In the genomic region with DNA sequence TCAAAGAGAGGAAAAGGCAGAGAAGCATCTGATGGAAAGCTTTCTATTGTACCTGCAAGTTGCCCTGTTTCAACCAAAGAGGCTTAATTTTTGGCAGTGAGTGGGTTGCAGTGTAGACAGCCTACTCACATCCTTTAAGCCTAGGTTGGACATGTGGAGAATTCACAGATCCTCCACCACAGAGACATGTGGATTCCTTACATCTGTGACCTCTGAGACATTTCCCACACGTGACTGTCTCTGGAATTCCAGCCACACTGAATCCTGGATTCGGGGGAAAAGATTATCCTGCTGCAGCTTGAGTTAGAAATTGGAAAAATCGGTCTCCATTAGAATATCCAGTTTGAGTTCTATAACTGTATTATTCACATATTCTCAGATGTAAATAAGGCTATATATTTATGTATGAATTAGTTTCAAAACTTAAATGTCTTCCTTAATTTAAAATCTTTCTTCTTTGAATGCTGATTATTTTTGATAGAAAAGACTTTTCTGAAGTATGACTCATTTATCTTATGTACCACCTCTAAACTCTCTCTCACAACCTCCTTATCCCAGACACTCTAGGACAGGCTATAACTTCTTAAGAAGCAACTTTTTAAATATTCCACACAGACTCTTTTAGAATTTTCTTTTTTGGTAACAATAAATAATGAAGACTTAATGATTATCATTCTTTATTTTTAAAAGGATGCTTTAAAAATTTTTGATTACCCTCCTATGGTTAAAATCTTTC, we compare ENCODE assay signal across 28 cellular contexts.
DNase-seq lines count a peak whose midpoint lies in the region; ATAC-seq lines count a peak whose summit lies in the region.
"Had no signal": no experiment of that assay in that cellular context is flagged by ENCODE, and none has a peak within 500 bp of the region (broad histone marks: within the 10 kb centered on the region; RNA-seq: fewer than 3 reads in every experiment).

No MANE protein-coding gene starts in this region.

- H2AFZ ChIP-seq in mesenchymal stem cell (ENCODE audit: low read depth, low read length) = no peak overlapping the region

- peaks cover 3 to 6% of the 10 kb centered on the region in 2 experiments for H3K36me3 ChIP-seq in mesenchymal stem cell (ENCODE audit: control insufficient read depth in 1 of 2, insufficient read depth in 2 of 2, low read depth in 1 of 2, low read length in 2 of 2)
- H3K36me3 ChIP-seq: BLaER1 treated with 17β-estradiol and CSF1 and Interleukin-3, amounts not matched to agents 10 nM and 100 nM; esophagus squamous epithelium; left ventricle myocardium inferior; Peyer's patch; SJCRH30 had no signal

- H3K4me1 ChIP-seq in mesenchymal stem cell (ENCODE audit: control insufficient read depth, insufficient read depth, low read depth, low read length) = no peaks in the 10 kb centered on the region
- H3K4me1 ChIP-seq: ascending aorta; BLaER1 treated with 17β-estradiol and CSF1 and Interleukin-3, amounts not matched to agents 10 nM and 100 nM; esophagus squamous epithelium; left ventricle myocardium inferior; Peyer's patch; testis had no signal

- no peak overlapping the region for H2BK15ac ChIP-seq in mesenchymal stem cell (ENCODE audit: low read depth, poor library complexity, severe bottlenecking)

- H3K79me1 ChIP-seq in mesenchymal stem cell (replicated peaks; ENCODE audit: low read length, poor library complexity, severe bottlenecking) = no peaks in the 10 kb centered on the region

- no peaks in the 10 kb centered on the region for H3K9me3 ChIP-seq in mesenchymal stem cell (ENCODE audit: control insufficient read depth, low read length)
- H3K9me3 ChIP-seq: ascending aorta, esophagus squamous epithelium, left ventricle myocardium inferior, Peyer's patch, SJCRH30, testis had no signal

- no peak overlapping the region for H3K4me2 ChIP-seq in mesenchymal stem cell (ENCODE audit: low read length, poor library complexity, severe bottlenecking)
- H3K4me2 ChIP-seq: BLaER1 treated with 17β-estradiol and CSF1 and Interleukin-3, amounts not matched to agents 10 nM and 100 nM had no signal

- no peak overlapping the region for H4K91ac ChIP-seq in mesenchymal stem cell (ENCODE audit: low read length)

- no peak overlapping the region for H3K27ac ChIP-seq in mesenchymal stem cell (ENCODE audit: low read length, poor library complexity, severe bottlenecking)
- H3K27ac ChIP-seq: ascending aorta; BLaER1 treated with 17β-estradiol and CSF1 and Interleukin-3, amounts not matched to agents 10 nM and 100 nM; esophagus squamous epithelium; left ventricle myocardium inferior; Peyer's patch; SJCRH30; testis had no signal

- H3K14ac ChIP-seq in mesenchymal stem cell (ENCODE audit: low read length in 2 of 2) = no peak overlapping the region

- ATAC-seq in HG02938 (IDR thresholded peaks at IDR 0.05; ENCODE audit: unreplicated experiment) = no peak
- ATAC-seq in GM18861 (IDR thresholded peaks at IDR 0.05; ENCODE audit: unreplicated experiment) = no peak
- ATAC-seq: activated CD8-positive, alpha-beta T cell treated with anti-CD3 and anti-CD28 coated beads for 36 hours; HCT116; naive thymus-derived CD4-positive, alpha-beta T cell; stimulated activated naive CD8-positive, alpha-beta T cell treated with anti-CD3 and anti-CD28 coated beads, Interleukin-15, Interleukin-2, amounts not matched to agents 100 U/mL and 50 U/mL, for 24 hours had no signal

- DNase-seq in EL (peak; percentile 68), HS-5 (ENCODE audit: low read depth) (peak; percentile 50), amniotic epithelial cell (ENCODE audit: low read depth) (peak; percentile 73), mesenchymal stem cell (peak; percentile 14), activated T-cell treated with anti-CD3 and anti-CD28 coated beads for 4 hours (no peak), NCI-H2107 (lab: John Stamatoyannopoulos, UW) (no peak)
- DNase-seq: activated CD4-positive, CD25-positive, alpha-beta regulatory T cell treated with anti-CD3 and anti-CD28 coated beads, Interleukin-2, amount 50 U/mL, for 72 hours; activated CD8-positive, alpha-beta T cell treated with anti-CD3 and anti-CD28 coated beads for 36 hours; activated effector memory CD4-positive, alpha-beta T cell treated with Interleukin-2 at 50 U/mL for 16 hours; caudate nucleus; dermis blood vessel endothelial cell; DMS79; esophagus squamous epithelium; left ventricle myocardium inferior; naive thymus-derived CD4-positive, alpha-beta T cell; NCI-H1092; NCI-H187 treated with DMSO at 0.1 percent for 48 hours; NCI-H526; occipital lobe; Peyer's patch; stimulated activated naive CD8-positive, alpha-beta T cell treated with anti-CD3 and anti-CD28 coated beads, Interleukin-15, Interleukin-2, amounts not matched to agents 100 U/mL and 50 U/mL, for 24 hours; testis had no signal

- H2BK12ac ChIP-seq in mesenchymal stem cell (ENCODE audit: low read length in 2 of 2) = no peak overlapping the region

- H3K9ac ChIP-seq in mesenchymal stem cell (ENCODE audit: low read length) = no peak overlapping the region
- H3K9ac ChIP-seq: BLaER1 treated with 17β-estradiol and CSF1 and Interleukin-3, amounts not matched to agents 10 nM and 100 nM had no signal

- H3K4me3 ChIP-seq in mesenchymal stem cell (ENCODE audit: insufficient read depth in 1 of 2, low read depth in 1 of 2, low read length in 2 of 2) = no peak overlapping the region
- H3K4me3 ChIP-seq: ascending aorta; BLaER1 treated with 17β-estradiol and CSF1 and Interleukin-3, amounts not matched to agents 10 nM and 100 nM; esophagus squamous epithelium; left ventricle myocardium inferior; Peyer's patch; SJCRH30; testis had no signal

- H2BK120ac ChIP-seq in mesenchymal stem cell (ENCODE audit: low read depth, low read length) = no peak overlapping the region

- WGBS in mesenchymal stem cell = no CpG with 5 or more reads among the region's 3 CpGs

- no peak overlapping the region for H4K8ac ChIP-seq in mesenchymal stem cell (ENCODE audit: low read length)

- H3K23ac ChIP-seq in mesenchymal stem cell (ENCODE audit: low read length in 2 of 2) = no peak overlapping the region

- H3K27me3 ChIP-seq in mesenchymal stem cell (ENCODE audit: control insufficient read depth in 1 of 2, insufficient read depth in 1 of 2, low read length in 2 of 2) = no peaks in the 10 kb centered on the region
- H3K27me3 ChIP-seq: ascending aorta; BLaER1 treated with 17β-estradiol and CSF1 and Interleukin-3, amounts not matched to agents 10 nM and 100 nM; esophagus squamous epithelium; Peyer's patch; SJCRH30; testis had no signal

- no peak overlapping the region for H3K18ac ChIP-seq in mesenchymal stem cell (ENCODE audit: low read depth in 1 of 2, low read length in 2 of 2)

- no peak overlapping the region for H3K4ac ChIP-seq in mesenchymal stem cell (ENCODE audit: low read depth in 1 of 2, low read length in 2 of 2)

- H2BK5ac ChIP-seq in mesenchymal stem cell (ENCODE audit: low read depth, low read length, poor library complexity, severe bottlenecking) = no peak overlapping the region

- H2AK5ac ChIP-seq in mesenchymal stem cell (ENCODE audit: low read length, severe bottlenecking) = no peak overlapping the region

Comparison
In these comparisons a context has a peak if more than half of its experiments do, and no peak if none do; other contexts are left out.
1. DNase-seq: peak in EL (single experiment), HS-5 (single experiment), amniotic epithelial cell (single experiment) and mesenchymal stem cell (single experiment); none in activated T-cell treated with anti-CD3 and anti-CD28 coated beads for 4 hours (single experiment) and NCI-H2107 (single experiment).